ENCODE assay signal across 1 cellular context in genomic region chr6:4924872-4925271, GRCh38.
TF ChIP-seq lines count a peak whose summit lies in the region.

No MANE protein-coding gene starts in this region.

TF ChIP-seq in H1, 55 proteins besides CTCF, POLR2A, EP300 and RAD21:
- no peak for TF ChIP-seq CEBPB (IDR thresholded peaks at IDR 0.05; ENCODE audit: low read depth, low read length)
- no peak for TF ChIP-seq KDM5A (IDR thresholded peaks at IDR 0.05; ENCODE audit: low read length)
- TF ChIP-seq HDAC6 (IDR thresholded peaks at IDR 0.05; ENCODE audit: low read depth, low read length), result no peak
- TF ChIP-seq KDM1A (IDR thresholded peaks at IDR 0.05; ENCODE audit: borderline replicate concordance, low read length), result no peak
- TF ChIP-seq SP4 (IDR thresholded peaks at IDR 0.05; ENCODE audit: low read length), result no peak
- TF ChIP-seq RNF2 (IDR thresholded peaks at IDR 0.05; ENCODE audit: borderline replicate concordance, low read depth, low read length, missing control alignments, poor library complexity, severe bottlenecking), result no peak
- no peak for TF ChIP-seq RXRA (IDR thresholded peaks at IDR 0.05; ENCODE audit: insufficient read depth, low read depth, low read length)
- no peak for TF ChIP-seq CHD1 (IDR thresholded peaks at IDR 0.05; ENCODE audit: low read depth, low read length)
TF ChIP-seq in H1: peak in this region for 0.
